Comparison of ENCODE assay signal across 20 cellular contexts in genomic region chr16:11075163-11075562, GRCh38.
A peak's percentile ranks its signal among the peaks of the same experiment; 100 is the strongest.
DNase-seq lines count a peak whose midpoint lies in the region; ATAC-seq, FAIRE-seq and TF ChIP-seq lines count a peak whose summit lies in the region.
"Had no signal": no experiment of that assay in that cellular context is flagged by ENCODE, and none has a peak within 500 bp of the region (broad histone marks: within the 10 kb centered on the region; RNA-seq: fewer than 3 reads in every experiment).

No MANE protein-coding gene starts in this region.

- no peak for DNase-seq in activated CD4-positive, alpha-beta T cell treated with anti-CD3 and anti-CD28 coated beads for 36 hours
- no peak for DNase-seq in activated CD4-positive, alpha-beta T cell treated with anti-CD3 and anti-CD28 coated beads for 48 hours
- DNase-seq in HepG2 (ENCODE audit: low spot score) (no peak), right lobe of liver (no peak), memory B cell (ENCODE audit: low spot score in 2 of 2) (no peak), iPS-NIHi11 (ENCODE audit: low spot score) (no peak), frontal cortex (ENCODE audit: low spot score in 2 of 2) (no peak)
- DNase-seq in stimulated activated naive B cell treated with anti-CD40 and anti-IgM and Interleukin-4, amounts not matched to agents 10 μg/mL and 1 μg/mL and 100 μg/mL, for 72 hours, result no peak
- DNase-seq: BE2C; CD4-positive, CD25-positive, alpha-beta regulatory T cell; COR-L47; DMS 273 treated with DMSO at 0.1 percent for 48 hours; GM23248; NCI-H1105; NCI-H2081 treated with DMSO at 0.1 percent for 48 hours; NCI-H446 treated with DMSO at 0.1 percent for 48 hours; NK-92 treated with Interleukin-12 subunit alpha and Interleukin-12 subunit beta, amount 100 ng/mL, for 24 hours had no signal

- H3K79me2 ChIP-seq in HepG2 (ENCODE audit: insufficient read depth, low read length), result no peaks in the 10 kb centered on the region

- H3K27me3 ChIP-seq in HepG2 (ENCODE audit: control insufficient read depth in 1 of 2, insufficient read depth in 2 of 2, low read length in 2 of 2), result no peaks in the 10 kb centered on the region
- no peaks in the 10 kb centered on the region for H3K27me3 ChIP-seq in right lobe of liver
- H3K27me3 ChIP-seq: BE2C, Peyer's patch had no signal

- TF ChIP-seq EP300 in HepG2 (IDR thresholded peaks at IDR 0.05; ENCODE audit: low read depth in 2 of 2, low read length in 2 of 2), result no peak
- no peak for TF ChIP-seq EP300 in HepG2 (CRISPR knock-in tag; IDR thresholded peaks at IDR 0.05; ENCODE audit: borderline replicate concordance)

- POLR2A ChIA-PET in activated CD4-positive, alpha-beta T cell treated with anti-CD3 and anti-CD28 coated beads for 36 hours (lab: Charles Lee), result interaction anchor here (1.4 kb wide), 1 partner anchor 19 kb away, joined by 7 read pairs; no protein-coding TSS in a partner anchor
- POLR2A ChIA-PET in HepG2 (lab: Yijun Ruan, JAX), result no interaction called here

- H3K9me3 ChIP-seq in HepG2 (ENCODE audit: low read length) (no peaks in the 10 kb centered on the region), right lobe of liver (no peaks in the 10 kb centered on the region)
- H3K9me3 ChIP-seq: BE2C, HAP-1, Peyer's patch had no signal

- no peak overlapping the region for H3K4me3 ChIP-seq in HepG2 (replicated peaks in 1 of 3; ENCODE audit: insufficient read depth in 1 of 3, low read depth in 2 of 3, low read length in 3 of 3)
- H3K4me3 ChIP-seq in right lobe of liver, result no peak overlapping the region
- H3K4me3 ChIP-seq: GM23248, HAP-1, Peyer's patch had no signal

- no peak for TF ChIP-seq RAD21 in HepG2 (CRISPR knock-in tag; IDR thresholded peaks at IDR 0.05)

- TF ChIP-seq CTCF in HepG2 (CRISPR knock-in tag; IDR thresholded peaks at IDR 0.05) (no peak), right lobe of liver (IDR thresholded peaks at IDR 0.05) (no peak)

- WGBS in HepG2 (ENCODE audit: low lambda C conversion rate), result 80% methylated on average over 4 of the region's 4 CpGs
- WGBS in right lobe of liver (ENCODE audit: insufficient coverage, low coverage, low lambda C conversion rate, missing lambda C conversion rate), result 86% methylated on average over 2 of the region's 4 CpGs

- H3K9ac ChIP-seq in HepG2 (ENCODE audit: insufficient read depth, low read depth, low read length), result no peak overlapping the region
- H3K9ac ChIP-seq: GM23248 had no signal

- FAIRE-seq in HepG2 (lab: Jason Lieb, UNC) (no peak), frontal cortex (lab: Jason Lieb, UNC) (no peak)
- FAIRE-seq: G401.6 had no signal

- CTCF ChIA-PET in activated CD4-positive, alpha-beta T cell treated with anti-CD3 and anti-CD28 coated beads for 36 hours (lab: Charles Lee), result interaction anchor here (1.0 to 2.5 kb wide), 5 partner anchors 10 to 111 kb away, joined by 4 to 9 read pairs (median 4); no protein-coding TSS in a partner anchor
- CTCF ChIA-PET in HepG2 (lab: Yijun Ruan, JAX; ENCODE audit: low intra/inter-chr PET ratio, low total read pairs), result no interaction called here

- H3K27ac ChIP-seq in HepG2 (ENCODE audit: extremely low read length, insufficient read depth, low read length) (no peak overlapping the region), right lobe of liver (no peak overlapping the region)
- H3K27ac ChIP-seq: GM23248 had no signal

- H4K20me1 ChIP-seq in HepG2 (ENCODE audit: insufficient read depth, low read length), result no peaks in the 10 kb centered on the region

- peaks cover 87% of the 10 kb centered on the region for H3K4me1 Mint-ChIP-seq in activated CD4-positive, alpha-beta T cell treated with anti-CD3 and anti-CD28 coated beads for 36 hours
- peaks cover 52% of the 10 kb centered on the region for H3K4me1 Mint-ChIP-seq in memory B cell
- peaks cover 77 to 99% of the 10 kb centered on the region in 2 donors for H3K4me1 Mint-ChIP-seq in stimulated activated naive B cell treated with anti-CD40 and anti-IgM and Interleukin-4, amounts not matched to agents 10 μg/mL and 1 μg/mL and 100 μg/mL, for 72 hours

- no peaks in the 10 kb centered on the region for H3K27me3 Mint-ChIP-seq in activated CD4-positive, alpha-beta T cell treated with anti-CD3 and anti-CD28 coated beads for 36 hours
- H3K27me3 Mint-ChIP-seq in memory B cell, result no peaks in the 10 kb centered on the region
- H3K27me3 Mint-ChIP-seq in stimulated activated naive B cell treated with anti-CD40 and anti-IgM and Interleukin-4, amounts not matched to agents 10 μg/mL and 1 μg/mL and 100 μg/mL, for 72 hours, result no peaks in the 10 kb centered on the region
- H3K27me3 Mint-ChIP-seq: CD4-positive, CD25-positive, alpha-beta regulatory T cell had no signal

- peaks cover 40% of the 10 kb centered on the region for H3K36me3 Mint-ChIP-seq in activated CD4-positive, alpha-beta T cell treated with anti-CD3 and anti-CD28 coated beads for 36 hours (ENCODE audit: low read depth)
- H3K36me3 Mint-ChIP-seq in memory B cell, result peaks cover 22% of the 10 kb centered on the region
- peaks cover 69 to 83% of the 10 kb centered on the region in 2 donors for H3K36me3 Mint-ChIP-seq in stimulated activated naive B cell treated with anti-CD40 and anti-IgM and Interleukin-4, amounts not matched to agents 10 μg/mL and 1 μg/mL and 100 μg/mL, for 72 hours

- no TSS peak for BruUV-seq in HepG2 (replicated peaks; lab: Mats Ljungman, UMichigan)

- no peak for TF ChIP-seq POLR2A in HepG2 (IDR thresholded peaks at IDR 0.05; ENCODE audit: insufficient read depth in 1 of 2, low read depth in 2 of 2, low read length in 2 of 2)
- TF ChIP-seq POLR2A in right lobe of liver (IDR thresholded peaks at IDR 0.05), result no peak

- in situ Hi-C loops in HepG2 (cut with HindIII; ENCODE audit: extremely low pct_ligation_motif_present, low pct_unique_long_range_greater_than_20kb), result no loop called here

- peak overlapping the region; percentile 62 for H3K27ac Mint-ChIP-seq in activated CD4-positive, alpha-beta T cell treated with anti-CD3 and anti-CD28 coated beads for 36 hours
- peak overlapping the region; percentile 13 for H3K27ac Mint-ChIP-seq in memory B cell
- H3K27ac Mint-ChIP-seq in stimulated activated naive B cell treated with anti-CD40 and anti-IgM and Interleukin-4, amounts not matched to agents 10 μg/mL and 1 μg/mL and 100 μg/mL, for 72 hours, result peak overlapping the region; percentile 84

- no peaks in the 10 kb centered on the region for H3K9me3 Mint-ChIP-seq in activated CD4-positive, alpha-beta T cell treated with anti-CD3 and anti-CD28 coated beads for 36 hours (ENCODE audit: low read depth)
- no peaks in the 10 kb centered on the region for H3K9me3 Mint-ChIP-seq in memory B cell
- no peaks in the 10 kb centered on the region for H3K9me3 Mint-ChIP-seq in stimulated activated naive B cell treated with anti-CD40 and anti-IgM and Interleukin-4, amounts not matched to agents 10 μg/mL and 1 μg/mL and 100 μg/mL, for 72 hours
- H3K9me3 Mint-ChIP-seq: CD4-positive, CD25-positive, alpha-beta regulatory T cell had no signal

- no peak overlapping the region for H3K4me2 ChIP-seq in HepG2 (ENCODE audit: low read depth, low read length)

- H3K4me3 Mint-ChIP-seq in activated CD4-positive, alpha-beta T cell treated with anti-CD3 and anti-CD28 coated beads for 36 hours, result no peak overlapping the region
- H3K4me3 Mint-ChIP-seq in memory B cell, result no peak overlapping the region
- H3K4me3 Mint-ChIP-seq in stimulated activated naive B cell treated with anti-CD40 and anti-IgM and Interleukin-4, amounts not matched to agents 10 μg/mL and 1 μg/mL and 100 μg/mL, for 72 hours, result no peak overlapping the region
- H3K4me3 Mint-ChIP-seq: CD4-positive, CD25-positive, alpha-beta regulatory T cell had no signal

- peaks cover 0 to 2% of the 10 kb centered on the region in 2 experiments; a peak in 1 of 5 replicates for H3K36me3 ChIP-seq in HepG2 (replicated peaks in 1 of 2; ENCODE audit: control insufficient read depth in 1 of 2, insufficient read depth in 2 of 2, low read length in 2 of 2)
- no peaks in the 10 kb centered on the region for H3K36me3 ChIP-seq in right lobe of liver
- H3K36me3 ChIP-seq: HAP-1 had no signal

- peaks cover 8% of the 10 kb centered on the region; the same call in 1 of the 2 replicates for H3K4me1 ChIP-seq in HepG2 (ENCODE audit: insufficient read depth, low read length)
- H3K4me1 ChIP-seq in right lobe of liver, result no peaks in the 10 kb centered on the region

- intact Hi-C loops in activated CD4-positive, alpha-beta T cell treated with anti-CD3 and anti-CD28 coated beads for 36 hours (cut with DNase I, micrococcal nuclease), result loop anchor here in 1 of 2 experiments (2.0 kb wide), 1 partner anchor 22 kb away; no protein-coding TSS in a partner anchor
- intact Hi-C loops in HepG2 (cut with micrococcal nuclease; ENCODE audit: unreplicated experiment), result no loop called here
- intact Hi-C loops in right lobe of liver (cut with DNase I), result no loop called here

- no peak for ATAC-seq in activated CD4-positive, alpha-beta T cell treated with anti-CD3 and anti-CD28 coated beads for 36 hours
- ATAC-seq in HepG2 (no peak), right lobe of liver (no peak), memory B cell (ENCODE audit: low read depth) (no peak)
- no peak for ATAC-seq in stimulated activated naive B cell treated with anti-CD40 and anti-IgM and Interleukin-4, amounts not matched to agents 10 μg/mL and 1 μg/mL and 100 μg/mL, for 72 hours (replicated peaks)

- H2AFZ ChIP-seq in HepG2 (ENCODE audit: low read length), result no peak overlapping the region
- H2AFZ ChIP-seq: GM23248 had no signal

TF ChIP-seq in HepG2, 621 proteins besides CTCF, POLR2A, EP300 and RAD21:
- no peak for TF ChIP-seq FOXK1 (CRISPR knock-in tag; IDR thresholded peaks at IDR 0.05; ENCODE audit: borderline replicate concordance, low read depth)
- no peak for TF ChIP-seq NR0B2 (CRISPR knock-in tag; IDR thresholded peaks at IDR 0.05)
- peak; percentile 86 for TF ChIP-seq ZFP90 (CRISPR knock-in tag; IDR thresholded peaks at IDR 0.05; ENCODE audit: borderline replicate concordance)
- no peak for TF ChIP-seq ZNF335 (CRISPR knock-in tag; IDR thresholded peaks at IDR 0.05)
- TF ChIP-seq ZNF777 (CRISPR knock-in tag; IDR thresholded peaks at IDR 0.05), result no peak
- TF ChIP-seq ZNF660 (CRISPR knock-in tag; IDR thresholded peaks at IDR 0.05; ENCODE audit: borderline replicate concordance, low read depth), result no peak

Comparison
In these comparisons a context has a peak if more than half of its experiments do, and no peak if none do; other contexts are left out.
1. H3K27ac Mint-ChIP-seq: peak in every context shown above with its lines; median percentile 84 in stimulated activated naive B cell treated with anti-CD40 and anti-IgM and Interleukin-4, amounts not matched to agents 10 μg/mL and 1 μg/mL and 100 μg/mL, for 72 hours; 62 in activated CD4-positive, alpha-beta T cell treated with anti-CD3 and anti-CD28 coated beads for 36 hours; 13 in memory B cell.